Comparison of ENCODE assay signal across 8 cellular contexts in the genomic region with DNA sequence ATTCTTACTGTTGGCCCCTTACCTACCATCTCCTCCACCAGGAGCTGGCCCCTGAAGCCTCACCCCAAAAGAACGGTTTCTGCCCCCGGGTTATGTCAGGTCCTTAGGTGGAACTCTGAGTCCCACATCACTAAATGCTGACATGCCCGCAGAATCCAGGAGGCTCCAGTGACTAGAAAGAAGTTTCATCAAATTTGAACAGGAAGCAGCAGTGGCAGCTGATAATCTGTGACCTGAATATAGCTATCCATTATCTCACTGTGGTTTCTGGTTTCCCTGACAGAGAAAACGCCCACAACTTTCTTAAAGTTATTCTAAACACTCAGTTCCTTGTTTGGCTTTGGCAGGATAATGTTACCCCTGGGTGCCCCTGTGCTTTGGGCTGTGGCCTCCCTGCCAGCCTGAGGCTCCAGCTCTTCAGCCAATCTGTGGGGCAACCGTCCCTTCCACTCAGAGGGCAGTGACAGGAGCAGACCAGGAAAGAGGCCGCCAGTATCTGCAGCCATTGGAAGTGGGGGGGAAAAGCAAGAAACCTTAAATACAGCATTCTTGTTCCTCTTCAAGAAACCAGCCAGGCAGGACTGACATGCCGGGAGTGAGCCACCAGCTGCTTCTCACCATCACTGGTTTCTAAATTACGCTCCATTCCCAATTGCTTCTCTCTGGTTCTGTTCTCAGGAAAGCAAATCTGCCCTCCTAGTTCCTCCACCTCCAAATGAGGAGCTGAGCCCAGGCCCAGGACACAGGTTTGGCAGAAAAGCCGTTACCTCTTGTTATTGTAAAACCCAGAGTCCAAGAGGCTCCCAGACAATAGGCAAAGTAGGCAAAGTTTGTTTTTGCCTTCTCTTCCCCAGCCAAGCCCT. TPM values are rescaled to one million over a fixed set of nuclear protein-coding genes. Genes with fewer than 3 reads are reported as not detected.
DNase-seq lines count a peak whose midpoint lies in the region; ATAC-seq lines count a peak whose summit lies in the region.

No MANE protein-coding gene starts in this region.

- H3K9ac ChIP-seq in neuronal stem cell (ENCODE audit: low read depth, low read length, poor library complexity) = no peak overlapping the region

- no peaks in the 10 kb centered on the region for H3K79me1 ChIP-seq in neuronal stem cell (ENCODE audit: low read depth, low read length)

- DNase-seq in AML-193 (lab: John Stamatoyannopoulos, UW) = peak; percentile 88 to 91
- DNase-seq in T-helper 2 cell treated with Interferon-gamma antibody and Interleukin-4, amounts not matched to agents 5 μg/mL and 100 μg/mL, for 36 hours (ENCODE audit: low spot score) = peak; percentile 49
- no peak for DNase-seq in neuronal stem cell (ENCODE audit: low spot score)
- DNase-seq in NCI-H1092 treated with DMSO at 0.1 percent for 48 hours (lab: John Stamatoyannopoulos, UW) = no peak
- DNase-seq in HT-29 (ENCODE audit: low spot score) = no peak

- H3K23ac ChIP-seq in neuronal stem cell (ENCODE audit: low read depth, low read length, poor library complexity) = no peak overlapping the region

- ATAC-seq in GM19035 (IDR thresholded peaks at IDR 0.05; ENCODE audit: unreplicated experiment) = peak; percentile 44
- ATAC-seq in HG03460 (IDR thresholded peaks at IDR 0.05; ENCODE audit: unreplicated experiment) = peak; percentile 45
- ATAC-seq in esophagus mucosa = peak; percentile 50

- no peak overlapping the region for H3K4me3 ChIP-seq in neuronal stem cell (ENCODE audit: low read length in 2 of 2)

- no peak overlapping the region for H2BK120ac ChIP-seq in neuronal stem cell (ENCODE audit: low read depth, low read length)

- peaks cover 8% of the 10 kb centered on the region in 2 donors for H3K4me1 ChIP-seq in neuronal stem cell (ENCODE audit: control insufficient read depth in 2 of 2, insufficient read depth in 1 of 2, low read depth in 1 of 2, low read length in 2 of 2)

- H3K36me3 Mint-ChIP-seq in T-helper 2 cell treated with Interferon-gamma antibody and Interleukin-4, amounts not matched to agents 5 μg/mL and 100 μg/mL, for 36 hours (ENCODE audit: low read depth) = peaks cover 1% of the 10 kb centered on the region

- H2BK12ac ChIP-seq in neuronal stem cell (ENCODE audit: low read length) = peak overlapping the region; percentile 43

- H2AK5ac ChIP-seq in neuronal stem cell (ENCODE audit: low read depth, low read length) = no peak overlapping the region

- no peak overlapping the region for H2BK15ac ChIP-seq in neuronal stem cell (ENCODE audit: low read length)

- no peak overlapping the region for H3K14ac ChIP-seq in neuronal stem cell (ENCODE audit: low read length)

- H3K4me1 Mint-ChIP-seq in T-helper 2 cell treated with Interferon-gamma antibody and Interleukin-4, amounts not matched to agents 5 μg/mL and 100 μg/mL, for 36 hours (ENCODE audit: low read depth) = peaks cover 47% of the 10 kb centered on the region

- peak overlapping the region; percentile 91 for H3K27ac Mint-ChIP-seq in T-helper 2 cell treated with Interferon-gamma antibody and Interleukin-4, amounts not matched to agents 5 μg/mL and 100 μg/mL, for 36 hours

- no peaks in the 10 kb centered on the region for H3K9me3 ChIP-seq in neuronal stem cell (replicated peaks in 1 of 2; ENCODE audit: control insufficient read depth in 2 of 2, insufficient read depth in 1 of 2, low read depth in 1 of 2, low read length in 2 of 2)

- peak overlapping the region; percentile 81 for H3K4me3 Mint-ChIP-seq in T-helper 2 cell treated with Interferon-gamma antibody and Interleukin-4, amounts not matched to agents 5 μg/mL and 100 μg/mL, for 36 hours

- H3K27ac ChIP-seq in neuronal stem cell (replicated peaks; ENCODE audit: low read length) = no peak overlapping the region

- no peaks in the 10 kb centered on the region for H3K9me3 Mint-ChIP-seq in T-helper 2 cell treated with Interferon-gamma antibody and Interleukin-4, amounts not matched to agents 5 μg/mL and 100 μg/mL, for 36 hours

- no peak overlapping the region for H4K8ac ChIP-seq in neuronal stem cell (ENCODE audit: low read depth, low read length)

- no peak overlapping the region for H4K91ac ChIP-seq in neuronal stem cell (ENCODE audit: low read depth, low read length, poor library complexity)

- H2BK5ac ChIP-seq in neuronal stem cell (ENCODE audit: low read length) = peak overlapping the region; percentile 30

- peaks cover 7% of the 10 kb centered on the region for H3K27me3 Mint-ChIP-seq in T-helper 2 cell treated with Interferon-gamma antibody and Interleukin-4, amounts not matched to agents 5 μg/mL and 100 μg/mL, for 36 hours (ENCODE audit: low read depth)

- WGBS in neuronal stem cell (ENCODE audit: extremely low coverage in 2 of 2, insufficient read length in 2 of 2, insufficient replicate concordance in 1 of 2), 2 donors = no CpG with 5 or more reads among the region's 9 CpGs

- H2AFZ ChIP-seq in neuronal stem cell (ENCODE audit: low read length) = peak overlapping the region; percentile 75

- H3K18ac ChIP-seq in neuronal stem cell (ENCODE audit: low read length) = peak overlapping the region; percentile 62

- H3K36me3 ChIP-seq in neuronal stem cell (replicated peaks in 1 of 2; ENCODE audit: control insufficient read depth in 2 of 2, insufficient read depth in 2 of 2, low read length in 2 of 2) = no peaks in the 10 kb centered on the region

- H3K4ac ChIP-seq in neuronal stem cell (ENCODE audit: low read length) = no peak overlapping the region

- no peak overlapping the region for H3K4me2 ChIP-seq in neuronal stem cell (ENCODE audit: insufficient read depth, low read length, poor library complexity, severe bottlenecking)

- H3K27me3 ChIP-seq in neuronal stem cell (ENCODE audit: control insufficient read depth in 3 of 3, insufficient read depth in 3 of 3, low read depth in 1 of 3, low read length in 3 of 3) = no peaks in the 10 kb centered on the region

RNA-seq across cellular contexts. Expression of a gene that starts 41.2 kb away (rescaled TPM):
- total RNA-seq in esophagus mucosa = 70.2 TPM
- 72.7 TPM for polyA plus RNA-seq in neuronal stem cell (2013, experiment 1 of 2)
- 73.3 TPM for polyA plus RNA-seq in neuronal stem cell (2013, experiment 2 of 2)
- total RNA-seq in HT-29 (2014; rRNA removed; shearing (Covaris generic)) = 31.6 and 41.9 TPM in 2 replicates

RNA-seq across cellular contexts. Expression of a gene that starts 45.8 kb away (rescaled TPM):
- 19.4 TPM for total RNA-seq in esophagus mucosa
- 8.0 TPM for polyA plus RNA-seq in neuronal stem cell (2013, experiment 1 of 2)
- polyA plus RNA-seq in neuronal stem cell (2013, experiment 2 of 2) = 7.7 TPM
- total RNA-seq in HT-29 (2014; rRNA removed; shearing (Covaris generic)) = 0.15 and 0.21 TPM in 2 replicates

Comparison
In these comparisons a context has a peak if more than half of its experiments do, and no peak if none do; other contexts are left out.
1. DNase-seq: peak in AML-193 (2 of 2) and T-helper 2 cell treated with Interferon-gamma antibody and Interleukin-4, amounts not matched to agents 5 μg/mL and 100 μg/mL, for 36 hours (single experiment); none in neuronal stem cell (single experiment), NCI-H1092 treated with DMSO at 0.1 percent for 48 hours (single experiment) and HT-29 (single experiment).
2. RNA of a gene that starts 45.8 kb away (total RNA-seq): 19.4 TPM in esophagus mucosa (single experiment); 0.15 to 0.21 TPM in HT-29; every median in the first group is over 10 times any median in the second.
3. Peak in every context shown above with its lines, with median percentiles within 50 percentile points of each other: ATAC-seq.